12 cellular contexts compared by ENCODE assay signal in the genomic region with DNA sequence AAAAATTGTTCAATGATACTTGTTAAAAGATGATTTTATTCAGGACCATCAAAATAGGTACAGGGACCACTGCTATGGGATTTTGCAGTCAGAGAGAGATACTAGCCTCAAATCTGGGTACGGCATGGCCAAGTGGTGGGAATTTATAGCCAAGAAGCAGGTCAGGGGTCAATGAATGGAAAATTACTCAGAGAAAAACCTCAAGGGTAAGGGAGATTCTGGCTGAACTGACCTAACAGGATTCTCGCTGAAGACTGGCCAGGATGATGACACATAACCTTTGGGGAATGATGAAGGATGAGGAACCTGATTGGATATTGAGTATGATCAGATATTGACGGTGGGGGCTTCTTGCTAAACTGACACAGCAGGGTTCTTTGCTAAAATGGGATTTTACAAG. TPM values are rescaled to one million over a fixed set of nuclear protein-coding genes. Genes with fewer than 3 reads are reported as not detected.
A peak's percentile ranks its signal among the peaks of the same experiment; 100 is the strongest.
DNase-seq lines count a peak whose midpoint lies in the region; ATAC-seq and TF ChIP-seq lines count a peak whose summit lies in the region.
"Had no signal": no experiment of that assay in that cellular context is flagged by ENCODE, and none has a peak within 500 bp of the region (broad histone marks: within the 10 kb centered on the region; RNA-seq: fewer than 3 reads in every experiment).

No MANE protein-coding gene starts in this region.

- no peak overlapping the region for H3K9ac ChIP-seq in skeletal muscle satellite cell (ENCODE audit: low read depth, low read length)

- DNase-seq in GM04503 (ENCODE audit: low read depth) (peak; percentile 27), Peyer's patch (no peak), fibroblast of peridontal ligament (ENCODE audit: extremely low read depth) (peak; percentile 77), NCI-H1436 treated with DMSO at 0.1 percent for 48 hours (lab: John Stamatoyannopoulos, UW) (no peak), AG08396 (ENCODE audit: low spot score) (no peak), CD1c-positive myeloid dendritic cell (ENCODE audit: extremely low spot score) (no peak)
- DNase-seq: activated CD4-positive, alpha-beta T cell treated with anti-CD3 and anti-CD28 coated beads, Interleukin-2, amount 50 U/mL, for 1 hour; activated gamma-delta T cell treated with Interleukin-2 at 50 U/mL for 16 hours; DND-41; glutamatergic neuron had no signal

- H3K4me2 ChIP-seq in skeletal muscle satellite cell (ENCODE audit: low read length) = peak overlapping the region; percentile 64

- H3K4me1 ChIP-seq in Peyer's patch = no peaks in the 10 kb centered on the region
- H3K4me1 ChIP-seq in skeletal muscle satellite cell (ENCODE audit: control insufficient read depth, insufficient read depth, low read length) = peaks cover 7% of the 10 kb centered on the region

- H3K9me3 ChIP-seq in Peyer's patch (no peaks in the 10 kb centered on the region), skeletal muscle satellite cell (replicated peaks; ENCODE audit: low read length) (no peaks in the 10 kb centered on the region)

- no peak overlapping the region for H3K4me3 ChIP-seq in Peyer's patch
- H3K4me3 ChIP-seq in skeletal muscle satellite cell (ENCODE audit: low read length) = peak overlapping the region; percentile 34

- H3K27me3 ChIP-seq in Peyer's patch = no peaks in the 10 kb centered on the region
- no peaks in the 10 kb centered on the region for H3K27me3 ChIP-seq in skeletal muscle satellite cell (ENCODE audit: control insufficient read depth, insufficient read depth, low read length)

- no peak for TF ChIP-seq POLR2A in Peyer's patch (IDR thresholded peaks at IDR 0.05)

- peak overlapping the region in 3 of 4 donors; percentile 38 to 49 (median 42) for H3K27ac ChIP-seq in Peyer's patch

- TF ChIP-seq CTCF in Peyer's patch (IDR thresholded peaks at IDR 0.05) = no peak

- H3K36me3 ChIP-seq in Peyer's patch (no peaks in the 10 kb centered on the region), skeletal muscle satellite cell (ENCODE audit: insufficient read depth, low read length) (no peaks in the 10 kb centered on the region)

- ATAC-seq in GM21825 (IDR thresholded peaks at IDR 0.05; ENCODE audit: unreplicated experiment) = no peak

RNA-seq across cellular contexts. Expression of a gene that starts 32.7 kb away (rescaled TPM):
- 1 to 10 TPM in 2 of 4 donors, not detected in 2; 1.4 to 2.0 TPM for total RNA-seq in Peyer's patch
- 0.66 and 1.5 TPM in 2 replicates for total RNA-seq in skeletal muscle satellite cell (2012; rRNA removed)

RNA-seq across cellular contexts. Expression of a gene that starts 32.8 kb away (rescaled TPM):
- 10 to 100 TPM; 47.5 to 73.4 (median 52.6) TPM for total RNA-seq in Peyer's patch
- 30.4 and 34.0 TPM in 2 replicates for total RNA-seq in skeletal muscle satellite cell (2012; rRNA removed)

RNA-seq across cellular contexts. Expression of a gene that starts 33.6 kb away (rescaled TPM):
- 10 to 100 TPM in 3 of 4 donors, 1 to 10 TPM in 1; 4.2 to 21.5 (median 12.2) TPM for total RNA-seq in Peyer's patch
- 13.8 and 17.0 TPM in 2 replicates for total RNA-seq in skeletal muscle satellite cell (2012; rRNA removed)

Comparison
In these comparisons a context has a peak if more than half of its experiments do, and no peak if none do; other contexts are left out.
1. DNase-seq: peak in GM04503 (single experiment) and fibroblast of peridontal ligament (single experiment); none in Peyer's patch (0 of 3), NCI-H1436 treated with DMSO at 0.1 percent for 48 hours (single experiment), AG08396 (single experiment) and CD1c-positive myeloid dendritic cell (single experiment).